Comparison of ENCODE assay signal across 8 cellular contexts in the genomic region with DNA sequence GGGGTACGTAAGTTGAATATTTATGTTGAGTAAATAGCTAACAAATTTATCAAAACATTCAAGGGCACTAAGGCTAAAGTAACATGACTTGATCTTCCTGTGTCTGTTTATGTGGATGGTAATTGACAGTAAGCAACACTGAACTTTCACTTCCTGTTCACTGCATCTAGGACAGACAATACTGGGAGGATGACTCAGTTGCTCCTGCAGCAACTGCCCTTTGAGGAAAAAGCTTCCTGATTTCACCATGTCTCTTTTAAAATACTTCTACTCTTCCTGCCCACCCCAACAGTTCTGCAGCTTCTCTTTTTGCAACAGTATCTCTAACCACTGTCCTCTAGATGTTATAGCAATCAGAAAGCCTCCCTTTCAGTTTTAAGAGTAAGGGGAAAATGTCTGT.
DNase-seq lines count a peak whose midpoint lies in the region; ATAC-seq, FAIRE-seq and TF ChIP-seq lines count a peak whose summit lies in the region.
"Had no signal": no experiment of that assay in that cellular context is flagged by ENCODE, and none has a peak within 500 bp of the region (broad histone marks: within the 10 kb centered on the region; RNA-seq: fewer than 3 reads in every experiment).

No MANE protein-coding gene starts in this region.

- H2BK120ac ChIP-seq in mesendoderm (ENCODE audit: low read depth, low read length), result no peak overlapping the region

- no peak overlapping the region for H4K8ac ChIP-seq in mesendoderm (ENCODE audit: low read depth, low read length)

- no peak for TF ChIP-seq CTCF in WI38 (IDR thresholded peaks at IDR 0.05; ENCODE audit: low read depth, low read length)

- H3K9ac ChIP-seq in mesendoderm (ENCODE audit: low read length), result no peak overlapping the region

- DNase-seq in GM19239 (ENCODE audit: insufficient read length, low spot score) (no peak), mesendoderm (peak; percentile 40), SW480 (ENCODE audit: low spot score) (no peak), SHP77 (lab: John Stamatoyannopoulos, UW) (no peak)
- DNase-seq in activated CD8-positive, alpha-beta memory T cell treated with anti-CD3 and anti-CD28 coated beads for 24 hours, result no peak
- DNase-seq: natural killer cell had no signal

- FAIRE-seq in GM19239 (lab: Jason Lieb, UNC), result peak; percentile 77

- no peaks in the 10 kb centered on the region for H3K36me3 ChIP-seq in mesendoderm (ENCODE audit: control insufficient read depth, insufficient read depth, low read length)

- H3K4me3 ChIP-seq in WI38 (ENCODE audit: low read depth, low read length) (peak overlapping the region; percentile 41), mesendoderm (ENCODE audit: low read length) (no peak overlapping the region)

- H3K4me1 ChIP-seq in mesendoderm (ENCODE audit: control insufficient read depth, low read depth, low read length), result no peaks in the 10 kb centered on the region

- 100% methylated on average over 1 of the region's 1 CpG for WGBS in mesendoderm (ENCODE audit: extremely low coverage, insufficient coverage, low lambda C conversion rate)

- H3K27me3 ChIP-seq in mesendoderm (ENCODE audit: insufficient read depth, low read length, poor library complexity), result no peaks in the 10 kb centered on the region

- H2AK5ac ChIP-seq in mesendoderm (ENCODE audit: low read length), result no peak overlapping the region

- H3K18ac ChIP-seq in mesendoderm (ENCODE audit: low read length), result no peak overlapping the region

- no peak overlapping the region for H4K5ac ChIP-seq in mesendoderm (ENCODE audit: low read length)

- no peak overlapping the region for H3K23ac ChIP-seq in mesendoderm (ENCODE audit: low read length)

- H3K56ac ChIP-seq in mesendoderm (ENCODE audit: low read length), result no peak overlapping the region

- H3K79me2 ChIP-seq in mesendoderm (ENCODE audit: control insufficient read depth, insufficient read depth, low read length), result no peaks in the 10 kb centered on the region

- no peak overlapping the region for H3K27ac ChIP-seq in mesendoderm (ENCODE audit: low read depth, low read length)

- no peak overlapping the region for H3K4me2 ChIP-seq in mesendoderm (ENCODE audit: low read length)

- no peaks in the 10 kb centered on the region for H3K79me1 ChIP-seq in mesendoderm (ENCODE audit: low read length)

- ATAC-seq in HG03378 (IDR thresholded peaks at IDR 0.05; ENCODE audit: unreplicated experiment), result peak; percentile 58

- no peak overlapping the region for H2BK15ac ChIP-seq in mesendoderm (replicated peaks; ENCODE audit: low read depth)

- H2BK5ac ChIP-seq in mesendoderm (ENCODE audit: low read length), result no peak overlapping the region

- no peak overlapping the region for H3K4ac ChIP-seq in mesendoderm (ENCODE audit: low read depth, low read length)
